In the genomic region with DNA sequence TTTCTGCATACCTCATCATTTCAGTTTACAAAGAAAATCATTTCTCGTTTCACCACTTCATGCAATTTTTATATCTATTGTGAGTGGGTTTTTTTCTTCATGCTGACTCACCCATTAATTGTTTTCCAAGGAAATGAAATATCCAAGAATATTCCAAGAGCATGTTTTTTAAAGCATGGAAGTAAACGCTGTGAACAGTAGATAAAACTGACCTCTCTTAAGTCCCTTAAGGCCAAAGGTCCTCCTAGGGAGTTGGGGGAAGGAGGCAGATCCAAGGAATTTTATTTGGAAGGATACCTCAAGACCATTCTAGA, we compare ENCODE assay signal across 9 cellular contexts. TPM values are rescaled to one million over a fixed set of nuclear protein-coding genes. Genes with fewer than 3 reads are reported as not detected.
DNase-seq lines count a peak whose midpoint lies in the region; ATAC-seq and TF ChIP-seq lines count a peak whose summit lies in the region.
"Had no signal": no experiment of that assay in that cellular context is flagged by ENCODE, and none has a peak within 500 bp of the region (broad histone marks: within the 10 kb centered on the region; RNA-seq: fewer than 3 reads in every experiment).

No MANE protein-coding gene starts in this region.

- peaks cover 4% of the 10 kb centered on the region for H3K4me1 ChIP-seq in cardiac muscle cell (ENCODE audit: low read depth)
- H3K4me1 ChIP-seq in body of pancreas, result peaks cover 36% of the 10 kb centered on the region
- peaks cover 8 to 45% (median 17%) of the 10 kb centered on the region in 4 donors for H3K4me1 ChIP-seq in upper lobe of left lung

- H3K9me3 ChIP-seq in cardiac muscle cell (ENCODE audit: low read depth) (no peaks in the 10 kb centered on the region), body of pancreas (no peaks in the 10 kb centered on the region), upper lobe of left lung (no peaks in the 10 kb centered on the region)

- 0 to 1% methylated on average over 2 of the region's 2 CpGs for WGBS in body of pancreas, 2 donors
- 11 to 22% methylated on average over 2 of the region's 2 CpGs for WGBS in upper lobe of left lung, 2 donors

- H3K4me3 ChIP-seq in cardiac muscle cell, result peak overlapping the region; percentile 55
- peak overlapping the region in 1 of 2 donors; percentile 20 for H3K4me3 ChIP-seq in body of pancreas
- H3K4me3 ChIP-seq in upper lobe of left lung, result peak overlapping the region in 3 of 4 donors; percentile 56 to 60 (median 58)

- no peak overlapping the region for H3K27ac Mint-ChIP-seq in memory B cell

- no peak for TF ChIP-seq EP300 in upper lobe of left lung (IDR thresholded peaks at IDR 0.05)

- H3K9me3 Mint-ChIP-seq in memory B cell, result no peaks in the 10 kb centered on the region

- H3K36me3 ChIP-seq in cardiac muscle cell (no peaks in the 10 kb centered on the region), body of pancreas (replicated peaks in 1 of 2; ENCODE audit: insufficient read depth in 1 of 2, low read depth in 2 of 2) (no peaks in the 10 kb centered on the region), upper lobe of left lung (no peaks in the 10 kb centered on the region)

- H3K4me3 Mint-ChIP-seq in memory B cell, result peak overlapping the region; percentile 78

- H3K27me3 ChIP-seq in cardiac muscle cell (peaks cover 12% of the 10 kb centered on the region), body of pancreas (no peaks in the 10 kb centered on the region), upper lobe of left lung (peaks cover 0 to 4% (median 0%) of the 10 kb centered on the region in 4 donors)

- TF ChIP-seq POLR2A in body of pancreas (IDR thresholded peaks at IDR 0.05) (no peak), upper lobe of left lung (IDR thresholded peaks at IDR 0.05) (no peak)

- H3K27ac ChIP-seq in cardiac muscle cell, result no peak overlapping the region
- peak overlapping the region; percentile 92 to 97 (median 94) for H3K27ac ChIP-seq in body of pancreas
- peak overlapping the region; percentile 86 to 92 (median 90) for H3K27ac ChIP-seq in upper lobe of left lung
- no peak overlapping the region for H3K27ac ChIP-seq in substantia nigra (ENCODE audit: low read depth, low read length, poor library complexity, severe bottlenecking)

- H3K27me3 Mint-ChIP-seq in memory B cell, result peaks cover 28% of the 10 kb centered on the region

- peaks cover 15% of the 10 kb centered on the region for H3K4me1 Mint-ChIP-seq in memory B cell

- intact Hi-C loops in Right ventricle myocardium superior (cut with DNase I), result loop anchor here (5.0 kb wide), 1 partner anchor 290 kb away; no protein-coding TSS in a partner anchor
- intact Hi-C loops in body of pancreas (cut with DNase I), result no loop called here

- DNase-seq in cardiac muscle cell (ENCODE audit: low read depth in 1 of 2, low spot score in 1 of 2), result no peak
- DNase-seq in Right ventricle myocardium superior, result no peak
- DNase-seq in body of pancreas, result no peak
- no peak for DNase-seq in memory B cell (ENCODE audit: low spot score in 2 of 2)
- DNase-seq in upper lobe of left lung, result no peak
- no peak for DNase-seq in substantia nigra (lab: John Stamatoyannopoulos, UW)
- no peak for DNase-seq in HuH-7.5 (ENCODE audit: low spot score)
- no peak for DNase-seq in activated CD4-positive, alpha-beta T cell treated with anti-CD3 and anti-CD28 coated beads for 4 hours
- DNase-seq: DND-41 had no signal

- TF ChIP-seq CTCF in cardiac muscle cell (IDR thresholded peaks at IDR 0.05; ENCODE audit: low read depth, low read length), result no peak
- no peak for TF ChIP-seq CTCF in body of pancreas (IDR thresholded peaks at IDR 0.05)
- TF ChIP-seq CTCF in upper lobe of left lung (IDR thresholded peaks at IDR 0.05), result no peak

- ATAC-seq in Right ventricle myocardium superior (ENCODE audit: poor library complexity) (no peak), body of pancreas (no peak), memory B cell (ENCODE audit: low read depth) (no peak), upper lobe of left lung (ENCODE audit: low FRiP score in 2 of 2) (no peak)

- H3K36me3 Mint-ChIP-seq in memory B cell, result no peaks in the 10 kb centered on the region

RNA-seq across cellular contexts. Expression of gene APBB2, which starts 2.6 kb away (rescaled TPM):
- 11.4 and 14.9 TPM in 2 replicates for total RNA-seq in cardiac muscle cell
- 4.6 and 9.9 TPM in 2 replicates for polyA plus RNA-seq in cardiac muscle cell
- total RNA-seq in Right ventricle myocardium superior, result 22.5 TPM
- total RNA-seq in body of pancreas, result 10 to 100 TPM; 34.8 to 42.8 TPM
- 100 to 1,000 TPM in 4 of 6 donors, 10 to 100 TPM in 2; 69.5 to 168 (median 102) TPM for total RNA-seq in upper lobe of left lung

RNA-seq across cellular contexts. Expression of gene UCHL1, which starts 39.8 kb away (rescaled TPM):
- 36.3 and 71.8 TPM in 2 replicates for total RNA-seq in cardiac muscle cell
- 33.3 and 60.3 TPM in 2 replicates for polyA plus RNA-seq in cardiac muscle cell
- total RNA-seq in Right ventricle myocardium superior, result 9.5 TPM
- total RNA-seq in body of pancreas, result 100 to 1,000 TPM in 1 of 2 donors, 10 to 100 TPM in 1; 26.5 to 103 TPM
- 10 to 100 TPM in 1 of 6 donors, 1 to 10 TPM in 5; 2.4 to 10.8 (median 7.3) TPM for total RNA-seq in upper lobe of left lung

Comparison
In these comparisons a context has a peak if more than half of its experiments do, and no peak if none do; other contexts are left out.
1. H3K27ac ChIP-seq: peak in body of pancreas (4 of 4) and upper lobe of left lung (4 of 4); none in cardiac muscle cell (single experiment) and substantia nigra (single experiment).